ENCODE assay signal across 28 cellular contexts in genomic region chr13:101465877-101466276, GRCh38. TPM values are rescaled to one million over a fixed set of nuclear protein-coding genes. Genes with fewer than 3 reads are reported as not detected.
DNase-seq lines count a peak whose midpoint lies in the region; ATAC-seq and TF ChIP-seq lines count a peak whose summit lies in the region.
"Had no signal": no experiment of that assay in that cellular context is flagged by ENCODE, and none has a peak within 500 bp of the region (broad histone marks: within the 10 kb centered on the region; RNA-seq: fewer than 3 reads in every experiment).

No MANE protein-coding gene starts in this region.

- H3F3A ChIP-seq in GM23248 (ENCODE audit: insufficient read depth) (peaks cover 24% of the 10 kb centered on the region), PC-3 (ENCODE audit: low read length, unreplicated experiment) (no peaks in the 10 kb centered on the region)

- peak; percentile 77 for DNase-seq in GM23248
- peak; percentile 72 for DNase-seq in PC-3
- DNase-seq in fibroblast of gingiva (ENCODE audit: low read depth) = peak; percentile 21
- no peak for DNase-seq in NCI-H2081 treated with DMSO at 0.1 percent for 48 hours (lab: John Stamatoyannopoulos, UW)
- no peak for DNase-seq in hepatocyte (ENCODE audit: low spot score)
- DNase-seq in GF-D8 (lab: John Stamatoyannopoulos, UW) = no peak
- DNase-seq: activated CD4-positive, alpha-beta T cell treated with anti-CD3 and anti-CD28 coated beads, Interleukin-2, amount 50 U/mL, for 1 hour; activated naive CD4-positive, alpha-beta T cell; activated T-cell treated with anti-CD3 and anti-CD28 coated beads, Interleukin-2, amount 50 U/mL, for 4 hours; hypothalamus; left lung; mesendoderm; NCI-H1436; NCI-H2107; NCI-H748 treated with DMSO at 0.1 percent for 48 hours; sigmoid colon; stimulated activated CD4-positive, alpha-beta T cell treated with anti-CD3 and anti-CD28 coated beads, Interleukin-15, amount 100 ng/mL, for 24 hours; stimulated activated naive CD4-positive, alpha-beta T cell treated with Interleukin-2 at 50 U/mL for 16 hours had no signal

- H3K9me3 ChIP-seq in GM23248 (ENCODE audit: low read depth) (no peaks in the 10 kb centered on the region), PC-3 (ENCODE audit: low read length) (no peaks in the 10 kb centered on the region), skeletal muscle satellite cell (replicated peaks; ENCODE audit: low read length) (no peaks in the 10 kb centered on the region), hepatocyte (ENCODE audit: low read depth) (no peaks in the 10 kb centered on the region)
- H3K9me3 ChIP-seq: breast epithelium, gastroesophageal sphincter, left lung, sigmoid colon had no signal

- H4K20me1 ChIP-seq in GM23248 (ENCODE audit: insufficient read depth) (no peaks in the 10 kb centered on the region), PC-3 (ENCODE audit: low read length) (no peaks in the 10 kb centered on the region), hepatocyte (ENCODE audit: insufficient read depth, poor library complexity, severe bottlenecking) (no peaks in the 10 kb centered on the region)

- ATAC-seq in PC-3 (peak; percentile 65), GM18907 (IDR thresholded peaks at IDR 0.05; ENCODE audit: unreplicated experiment) (no peak)
- ATAC-seq: activated T-cell treated with anti-CD3 and anti-CD28 coated beads, Interleukin-2, amount 50 U/mL, for 4 hours; gastroesophageal sphincter; GM23338; K562; left lung had no signal

- CTCF ChIA-PET in PC-3 (lab: Charles Lee) = no interaction called here

- H3K4me3 ChIP-seq in GM23248 (no peak overlapping the region), PC-3 (ENCODE audit: low read length) (no peak overlapping the region), skeletal muscle satellite cell (ENCODE audit: low read length) (no peak overlapping the region), hepatocyte (no peak overlapping the region)
- H3K4me3 ChIP-seq: breast epithelium, gastroesophageal sphincter, GM23338, K562, left lung, sigmoid colon had no signal

- H3K36me3 ChIP-seq in GM23248 (ENCODE audit: low read depth) = no peaks in the 10 kb centered on the region; the same call in none of the 2 replicates
- peaks cover 14% of the 10 kb centered on the region for H3K36me3 ChIP-seq in PC-3 (ENCODE audit: low read depth, low read length)
- peaks cover 53% of the 10 kb centered on the region for H3K36me3 ChIP-seq in skeletal muscle satellite cell (ENCODE audit: insufficient read depth, low read length)
- no peaks in the 10 kb centered on the region for H3K36me3 ChIP-seq in hepatocyte (replicated peaks; ENCODE audit: insufficient read depth, low read depth)
- H3K36me3 ChIP-seq: breast epithelium, gastroesophageal sphincter, left lung, sigmoid colon had no signal

- H3K79me2 ChIP-seq in GM23248 (ENCODE audit: insufficient read depth) = peaks cover 99% of the 10 kb centered on the region
- H3K79me2 ChIP-seq in PC-3 (ENCODE audit: low read length) = peaks cover 91% of the 10 kb centered on the region
- no peaks in the 10 kb centered on the region for H3K79me2 ChIP-seq in hepatocyte

- peaks cover 42% of the 10 kb centered on the region for H3K4me1 ChIP-seq in GM23248 (ENCODE audit: insufficient read depth)
- H3K4me1 ChIP-seq in PC-3 (ENCODE audit: insufficient read depth, low read length) = peaks cover 28% of the 10 kb centered on the region
- H3K4me1 ChIP-seq in skeletal muscle satellite cell (ENCODE audit: control insufficient read depth, insufficient read depth, low read length) = peaks cover 42% of the 10 kb centered on the region
- H3K4me1 ChIP-seq in hepatocyte (ENCODE audit: insufficient read depth) = no peaks in the 10 kb centered on the region
- H3K4me1 ChIP-seq: breast epithelium, gastroesophageal sphincter, left lung, sigmoid colon had no signal

- intact Hi-C loops in PC-3 (cut with micrococcal nuclease) = no loop called here

- in situ Hi-C loops in GM23248 (cut with MboI) = no loop called here

- WGBS in GM23248 (ENCODE audit: low coverage in 1 of 2, low lambda C conversion rate in 2 of 2, missing lambda C conversion rate in 2 of 2), 2 experiments = 36 to 43% methylated on average over 3 of the region's 3 CpGs
- 90% methylated on average over 3 of the region's 3 CpGs for WGBS in hepatocyte (ENCODE audit: low lambda C conversion rate, missing lambda C conversion rate)

- TF ChIP-seq CTCF in PC-3 (conservative IDR thresholded peaks at IDR 0.05; ENCODE audit: low read depth, low read length) (no peak), hepatocyte (IDR thresholded peaks at IDR 0.05; ENCODE audit: poor library complexity) (no peak)

- BruUV-seq in PC-3 (replicated peaks; lab: Mats Ljungman, UMichigan) = no TSS peak

- no peak overlapping the region for H2AFZ ChIP-seq in GM23248
- no peak overlapping the region for H2AFZ ChIP-seq in PC-3 (ENCODE audit: low read length)
- H2AFZ ChIP-seq in hepatocyte = no peak overlapping the region
- H2AFZ ChIP-seq: GM23338 had no signal

- H3K27me3 ChIP-seq in GM23248 (replicated peaks; ENCODE audit: insufficient read depth) = no peaks in the 10 kb centered on the region
- no peaks in the 10 kb centered on the region for H3K27me3 ChIP-seq in PC-3 (ENCODE audit: low read length)
- H3K27me3 ChIP-seq in skeletal muscle satellite cell (ENCODE audit: control insufficient read depth, insufficient read depth, low read length) = no peaks in the 10 kb centered on the region
- H3K27me3 ChIP-seq in hepatocyte = no peaks in the 10 kb centered on the region
- H3K27me3 ChIP-seq: breast epithelium, gastroesophageal sphincter, left lung, sigmoid colon had no signal

- no peak overlapping the region for H3K9ac ChIP-seq in GM23248
- no peak overlapping the region for H3K9ac ChIP-seq in PC-3 (ENCODE audit: low read length)
- H3K9ac ChIP-seq in skeletal muscle satellite cell (ENCODE audit: low read depth, low read length) = no peak overlapping the region

- POLR2A ChIA-PET in PC-3 (lab: Charles Lee; ENCODE audit: unreplicated experiment) = no interaction called here

- H3K4me2 ChIP-seq in GM23248 (ENCODE audit: unreplicated experiment) = peak overlapping the region; percentile 30
- peak overlapping the region; percentile 34 for H3K4me2 ChIP-seq in PC-3 (ENCODE audit: low read length)
- H3K4me2 ChIP-seq in skeletal muscle satellite cell (ENCODE audit: low read length) = peak overlapping the region; percentile 48
- no peak overlapping the region for H3K4me2 ChIP-seq in hepatocyte
- H3K4me2 ChIP-seq: GM23338 had no signal

- H3K9me2 ChIP-seq in GM23248 (ENCODE audit: insufficient read depth) (no peaks in the 10 kb centered on the region), PC-3 (replicated peaks; ENCODE audit: low read length) (no peaks in the 10 kb centered on the region), hepatocyte (replicated peaks; ENCODE audit: insufficient read depth) (no peaks in the 10 kb centered on the region)

- peak overlapping the region; percentile 6; the same call in 1 of the 2 replicates for H3K27ac ChIP-seq in GM23248
- H3K27ac ChIP-seq in PC-3 (ENCODE audit: low read length) = peak overlapping the region; percentile 47
- no peak overlapping the region for H3K27ac ChIP-seq in hepatocyte
- H3K27ac ChIP-seq: breast epithelium, epithelial cell of prostate, gastroesophageal sphincter, left lung, sigmoid colon, VCaP had no signal

RNA-seq across cellular contexts. Expression of gene ITGBL1, which starts 13.4 kb away (rescaled TPM):
- 459 and 462 TPM in 2 replicates for total RNA-seq in GM23248 (2014; rRNA removed; shearing (Covaris generic))
- polyA plus RNA-seq in GM23248 (2016; fragmentation: Nextera tagmentation; extraction: Ambion mirVana) = 332 and 336 TPM in 2 replicates
- 37.1 and 42.0 TPM in 2 replicates for total RNA-seq in PC-3 (2014; rRNA removed)
- total RNA-seq in skeletal muscle satellite cell (2012; rRNA removed) = 44.1 and 44.4 TPM in 2 replicates
- total RNA-seq in hepatocyte = 0.33 TPM in 1 of 2 replicates, not detected in the other
- polyA plus RNA-seq in hepatocyte = not detected in 2 replicates
- total RNA-seq: GM23338; progenitor cell of endocrine pancreas; T-helper 2 cell treated with Interferon-gamma antibody and Interleukin-4, amounts not matched to agents 100 ng/mL and 5 ng/mL, for 36 hours had no signal

RNA-seq across cellular contexts. Expression of gene NALCN, which starts 49.6 kb away (rescaled TPM):
- total RNA-seq in GM23248 (2014; rRNA removed; shearing (Covaris generic)) = 3.6 and 3.9 TPM in 2 replicates
- polyA plus RNA-seq in GM23248 (2016; fragmentation: Nextera tagmentation; extraction: Ambion mirVana) = 3.1 and 3.5 TPM in 2 replicates
- 6.4 and 11.8 TPM in 2 replicates for total RNA-seq in PC-3 (2014; rRNA removed)
- total RNA-seq in skeletal muscle satellite cell (2012; rRNA removed) = 0.66 and 1.5 TPM in 2 replicates
- total RNA-seq in hepatocyte = 0.33 and 0.48 TPM in 2 replicates
- polyA plus RNA-seq in hepatocyte = 0.36 and 0.57 TPM in 2 replicates
- total RNA-seq: activated T-cell treated with anti-CD3 and anti-CD28 coated beads, Interleukin-2, amount 50 U/mL, for 4 hours; K562; T-helper 2 cell treated with Interferon-gamma antibody and Interleukin-4, amounts not matched to agents 100 ng/mL and 5 ng/mL, for 36 hours had no signal
- polyA plus RNA-seq: K562 had no signal

Comparison
In these comparisons a context has a peak if more than half of its experiments do, and no peak if none do; other contexts are left out.
1. DNase-seq: peak in GM23248 (single experiment), PC-3 (single experiment) and fibroblast of gingiva (single experiment); none in NCI-H2081 treated with DMSO at 0.1 percent for 48 hours (single experiment), hepatocyte (single experiment) and GF-D8 (single experiment).
2. RNA of gene ITGBL1, which starts 13.4 kb away (total RNA-seq): 459 to 462 TPM in GM23248 and 37.1 to 42.0 TPM in PC-3; 0.33 TPM in hepatocyte; every median in the first group is over 10 times any median in the second.